ENCODE assay signal across 16 cellular contexts in the genomic region with DNA sequence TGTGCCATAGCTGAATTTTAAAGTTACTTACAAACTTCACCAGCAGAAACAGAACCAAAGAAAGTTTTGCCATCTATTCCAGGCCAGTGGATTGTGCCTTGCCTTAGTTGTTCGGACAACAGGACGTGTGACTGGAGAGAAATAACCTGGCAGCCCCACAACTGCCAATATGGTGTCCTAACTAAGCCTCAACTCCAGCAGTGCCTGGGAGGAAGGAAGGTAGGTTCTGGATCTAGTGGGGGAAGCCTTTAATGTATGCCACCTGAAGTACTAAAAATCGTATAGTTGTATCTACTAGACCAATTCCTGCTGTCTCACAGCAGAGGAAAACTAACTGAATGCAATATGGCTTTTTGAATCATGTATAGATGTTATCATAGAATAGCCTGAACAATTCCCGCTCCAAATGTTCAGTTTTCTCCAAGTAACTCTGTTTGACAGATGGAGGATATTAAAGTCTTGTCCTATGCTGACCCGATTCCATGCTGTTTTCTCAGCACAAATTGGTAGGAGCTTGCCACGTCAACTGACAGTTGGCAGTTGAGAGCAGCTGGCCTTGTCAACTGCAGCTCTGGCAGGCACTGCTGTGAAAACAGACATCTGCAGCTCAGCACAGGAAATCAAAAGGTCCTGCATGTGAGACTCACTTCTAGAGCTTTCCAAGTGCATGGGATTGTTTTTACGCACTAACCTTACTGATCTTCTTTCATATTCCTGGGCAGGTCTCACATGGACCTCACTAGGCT.
A peak's percentile ranks its signal among the peaks of the same experiment; 100 is the strongest.
DNase-seq lines count a peak whose midpoint lies in the region; ATAC-seq, FAIRE-seq and TF ChIP-seq lines count a peak whose summit lies in the region.
"Had no signal": no experiment of that assay in that cellular context is flagged by ENCODE, and none has a peak within 500 bp of the region (broad histone marks: within the 10 kb centered on the region; RNA-seq: fewer than 3 reads in every experiment).

No MANE protein-coding gene starts in this region.

- no peak overlapping the region for H3K4me3 Mint-ChIP-seq in GM23338
- peak overlapping the region in 6 of 8 donors; percentile 4 to 56 (median 40) for H3K4me3 Mint-ChIP-seq in naive B cell
- H3K4me3 Mint-ChIP-seq in T-helper 17 cell, result no peak overlapping the region

- H3K27ac ChIP-seq in GM23338 (ENCODE audit: low read depth) (no peak overlapping the region; the same call in 1 of the 2 replicates), OCI-LY7 (ENCODE audit: low read depth, low read length, poor library complexity, severe bottlenecking) (peak overlapping the region; percentile 68)
- H3K27ac ChIP-seq: ovary, testis had no signal

- H3K36me3 Mint-ChIP-seq in GM23338 (ENCODE audit: low read depth) (no peaks in the 10 kb centered on the region), naive B cell (peaks cover 17 to 29% of the 10 kb centered on the region in 2 donors), T-helper 17 cell (ENCODE audit: low read depth) (no peaks in the 10 kb centered on the region)

- H3K27me3 Mint-ChIP-seq in GM23338 (ENCODE audit: insufficient read depth, low read depth, poor library complexity), result peaks cover 5% of the 10 kb centered on the region
- H3K27me3 Mint-ChIP-seq in naive B cell, result no peaks in the 10 kb centered on the region
- no peaks in the 10 kb centered on the region for H3K27me3 Mint-ChIP-seq in T-helper 17 cell

- H4K20me1 ChIP-seq in GM23338 (replicated peaks; ENCODE audit: insufficient read depth), result no peaks in the 10 kb centered on the region
- no peaks in the 10 kb centered on the region for H4K20me1 ChIP-seq in OCI-LY7 (ENCODE audit: insufficient read depth, low read length)

- H3K4me2 ChIP-seq in GM23338 (no peak overlapping the region), OCI-LY7 (ENCODE audit: low read length) (peak overlapping the region; percentile 59)

- H3K36me3 ChIP-seq in GM23338 (ENCODE audit: insufficient read depth) (no peaks in the 10 kb centered on the region), OCI-LY7 (ENCODE audit: insufficient read depth, low read length) (no peaks in the 10 kb centered on the region)
- H3K36me3 ChIP-seq: ovary had no signal

- no peaks in the 10 kb centered on the region for H3K9me3 Mint-ChIP-seq in GM23338
- peaks cover 0 to 14% (median 12%) of the 10 kb centered on the region in 7 donors for H3K9me3 Mint-ChIP-seq in naive B cell

- H3K27ac Mint-ChIP-seq in GM23338, result no peak overlapping the region
- peak overlapping the region in 5 of 6 donors; percentile 46 to 85 (median 69) for H3K27ac Mint-ChIP-seq in naive B cell
- no peak overlapping the region for H3K27ac Mint-ChIP-seq in T-helper 17 cell

- H3K27me3 ChIP-seq in GM23338 (ENCODE audit: insufficient read depth), result no peaks in the 10 kb centered on the region
- H3K27me3 ChIP-seq: ovary, testis had no signal

- POLR2A ChIA-PET in OCI-LY7 (lab: Charles Lee), result interaction anchor here (1.0 to 2.5 kb wide), 5 partner anchors 11 to 62 kb away, joined by 3 to 9 read pairs (median 6); no protein-coding TSS in a partner anchor

- intact Hi-C loops in OCI-LY7 (cut with micrococcal nuclease; ENCODE audit: unreplicated experiment), result no loop called here

- no peaks in the 10 kb centered on the region; the same call in 1 of the 2 replicates for H3K9me2 ChIP-seq in GM23338 (ENCODE audit: insufficient read depth)
- H3K9me2 ChIP-seq in OCI-LY7 (ENCODE audit: insufficient read depth, low read length), result no peaks in the 10 kb centered on the region

- CTCF ChIA-PET in OCI-LY7 (lab: Charles Lee; ENCODE audit: unreplicated experiment), result no interaction called here

- H3K4me1 Mint-ChIP-seq in GM23338, result no peaks in the 10 kb centered on the region
- peaks cover 26 to 37% (median 31%) of the 10 kb centered on the region in 3 donors for H3K4me1 Mint-ChIP-seq in naive B cell
- H3K4me1 Mint-ChIP-seq in T-helper 17 cell, result no peaks in the 10 kb centered on the region

- H3K4me1 ChIP-seq in GM23338 (ENCODE audit: insufficient read depth) (no peaks in the 10 kb centered on the region), OCI-LY7 (ENCODE audit: insufficient read depth, low read length, poor library complexity, severe bottlenecking) (peaks cover 18% of the 10 kb centered on the region)
- H3K4me1 ChIP-seq: testis had no signal

- no peaks in the 10 kb centered on the region for H3F3A ChIP-seq in GM23338 (replicated peaks; ENCODE audit: low read depth)

- no TSS peak for BruUV-seq in OCI-LY7 (replicated peaks; lab: Mats Ljungman, UMichigan)

- H3K79me2 ChIP-seq in GM23338 (replicated peaks; ENCODE audit: insufficient read depth) (no peaks in the 10 kb centered on the region), OCI-LY7 (ENCODE audit: insufficient read depth, low read depth, low read length) (no peaks in the 10 kb centered on the region)

- FAIRE-seq in frontal cortex (lab: Jason Lieb, UNC), result no peak
- FAIRE-seq: GM12891, TTC549 had no signal

- DNase-seq in Ammon's horn (ENCODE audit: low spot score) (peak; percentile 29), GM23338 (ENCODE audit: low spot score) (no peak), OCI-LY7 (ENCODE audit: low spot score) (peak; percentile 87), naive B cell (no peak), T-helper 17 cell (no peak), frontal cortex (ENCODE audit: low spot score in 2 of 2) (no peak), NCI-H187 treated with DMSO at 0.1 percent for 48 hours (lab: John Stamatoyannopoulos, UW) (no peak)
- DNase-seq: activated gamma-delta T cell, mammary epithelial cell, MM.1S, ovary, SIG-M5, testis had no signal

- TF ChIP-seq CTCF in GM23338 (conservative IDR thresholded peaks at IDR 0.05; ENCODE audit: low read depth in 2 of 2) (no peak), OCI-LY7 (conservative IDR thresholded peaks at IDR 0.05; ENCODE audit: low read length) (no peak)

- H3K9me3 ChIP-seq in OCI-LY7 (ENCODE audit: low read length), result no peaks in the 10 kb centered on the region
- H3K9me3 ChIP-seq in T-helper 17 cell (ENCODE audit: control insufficient read depth, low read length, poor library complexity, severe bottlenecking), result peaks cover 5% of the 10 kb centered on the region
- H3K9me3 ChIP-seq: ovary, testis had no signal

- peak overlapping the region; percentile 66 for H2AFZ ChIP-seq in GM23338
- H2AFZ ChIP-seq in OCI-LY7 (ENCODE audit: low read length), result peak overlapping the region; percentile 95

- no peak for ATAC-seq in GM23338
- peak; percentile 37 to 58 for ATAC-seq in naive B cell (ENCODE audit: low read depth in 2 of 2)
- ATAC-seq in T-helper 17 cell, result no peak
- ATAC-seq in HG03139 (IDR thresholded peaks at IDR 0.05; ENCODE audit: unreplicated experiment), result no peak

- H3K4me3 ChIP-seq in GM23338 (no peak overlapping the region), OCI-LY7 (ENCODE audit: low read depth, low read length, poor library complexity, severe bottlenecking) (no peak overlapping the region)
- H3K4me3 ChIP-seq: ovary, testis had no signal

TF ChIP-seq in GM23338, 12 proteins besides CTCF, POLR2A, EP300 and RAD21:
- TF ChIP-seq JUNB (IDR thresholded peaks at IDR 0.05; ENCODE audit: unreplicated experiment) (no peak), NANOG (IDR thresholded peaks at IDR 0.05; ENCODE audit: borderline replicate concordance) (no peak), EZH2phosphoT487 (IDR thresholded peaks at IDR 0.05; ENCODE audit: unreplicated experiment) (no peak), POLR2AphosphoS5 (IDR thresholded peaks at IDR 0.05; ENCODE audit: low read depth) (no peak)

Comparison
In these comparisons a context has a peak if more than half of its experiments do, and no peak if none do; other contexts are left out.
1. DNase-seq: peak in Ammon's horn (single experiment) and OCI-LY7 (single experiment); none in GM23338 (single experiment), naive B cell (single experiment), T-helper 17 cell (0 of 3), frontal cortex (0 of 2) and NCI-H187 treated with DMSO at 0.1 percent for 48 hours (single experiment).
2. ATAC-seq: peak in naive B cell (2 of 2); none in GM23338 (single experiment), T-helper 17 cell (single experiment) and HG03139 (single experiment).
3. H3K27ac Mint-ChIP-seq: peak in naive B cell (5 of 6); none in GM23338 (single experiment) and T-helper 17 cell (single experiment).
4. H3K4me3 Mint-ChIP-seq: peak in naive B cell (6 of 8); none in GM23338 (single experiment) and T-helper 17 cell (single experiment).